Comparison of ENCODE assay signal across 7 cellular contexts in genomic region chr2:212595036-212595654, GRCh38. TPM values are rescaled to one million over a fixed set of nuclear protein-coding genes. Genes with fewer than 3 reads are reported as not detected.
DNase-seq lines count a peak whose midpoint lies in the region; ATAC-seq and TF ChIP-seq lines count a peak whose summit lies in the region.

No MANE protein-coding gene starts in this region.

- H3K4me3 ChIP-seq in RWPE2 (ENCODE audit: severe bottlenecking) (no peak overlapping the region), thyroid gland (replicated peaks in 1 of 3) (no peak overlapping the region)

- peak; percentile 38 for ATAC-seq in GM18508 (IDR thresholded peaks at IDR 0.05; ENCODE audit: insufficient read depth, unreplicated experiment)
- ATAC-seq in HG03060 (IDR thresholded peaks at IDR 0.05; ENCODE audit: low read depth, unreplicated experiment), result peak; percentile 78
- peak; percentile 53; the same call in 1 of the 3 replicates for ATAC-seq in RWPE2 (ENCODE audit: low read depth)

- no peak for DNase-seq in RWPE2 (ENCODE audit: low spot score)
- peak; percentile 32 for DNase-seq in myocyte (ENCODE audit: low read depth)
- DNase-seq in thyroid gland, result no peak
- DNase-seq in activated CD4-positive, alpha-beta T cell treated with anti-CD3 and anti-CD28 coated beads, Interleukin-2, amount 10 ng/mL, durations not matched to agents 24 days and 14 days, result no peak
- no peak for DNase-seq in T-helper 9 cell

- TF ChIP-seq CTCF in RWPE2 (IDR thresholded peaks at IDR 0.05; ENCODE audit: poor library complexity, severe bottlenecking) (peak; percentile 90), thyroid gland (IDR thresholded peaks at IDR 0.05) (peak in 3 of 6 experiments; percentile 49 to 56 (median 52))

- no peak for TF ChIP-seq POLR2A in thyroid gland (IDR thresholded peaks at IDR 0.05)

- no peaks in the 10 kb centered on the region for H3K9me3 Mint-ChIP-seq in activated CD4-positive, alpha-beta T cell treated with anti-CD3 and anti-CD28 coated beads, Interleukin-2, amount 10 ng/mL, durations not matched to agents 24 days and 14 days

- WGBS in thyroid gland, 2 donors, result 37 to 39% methylated on average over 3 of the region's 3 CpGs

- H3K36me3 ChIP-seq in RWPE2 (ENCODE audit: low read depth), result no peaks in the 10 kb centered on the region
- no peaks in the 10 kb centered on the region for H3K36me3 ChIP-seq in thyroid gland

- H3K36me3 Mint-ChIP-seq in activated CD4-positive, alpha-beta T cell treated with anti-CD3 and anti-CD28 coated beads, Interleukin-2, amount 10 ng/mL, durations not matched to agents 24 days and 14 days (ENCODE audit: low read depth), result no peaks in the 10 kb centered on the region

- intact Hi-C loops in thyroid gland (cut with DNase I), result no loop called here
- intact Hi-C loops in activated CD4-positive, alpha-beta T cell treated with anti-CD3 and anti-CD28 coated beads, Interleukin-2, amount 10 ng/mL, durations not matched to agents 24 days and 14 days (cut with micrococcal nuclease), result no loop called here

- no peaks in the 10 kb centered on the region for H3K9me3 ChIP-seq in RWPE2 (ENCODE audit: severe bottlenecking)
- H3K9me3 ChIP-seq in thyroid gland, result no peaks in the 10 kb centered on the region

- no peaks in the 10 kb centered on the region for H3K4me1 Mint-ChIP-seq in activated CD4-positive, alpha-beta T cell treated with anti-CD3 and anti-CD28 coated beads, Interleukin-2, amount 10 ng/mL, durations not matched to agents 24 days and 14 days

- H3K4me1 ChIP-seq in RWPE2 (ENCODE audit: insufficient read depth, poor library complexity, severe bottlenecking) (peaks cover 15% of the 10 kb centered on the region), thyroid gland (no peaks in the 10 kb centered on the region)

- no peak overlapping the region for H3K27ac Mint-ChIP-seq in activated CD4-positive, alpha-beta T cell treated with anti-CD3 and anti-CD28 coated beads, Interleukin-2, amount 10 ng/mL, durations not matched to agents 24 days and 14 days

- H3K27me3 ChIP-seq in RWPE2 (ENCODE audit: insufficient read depth, poor library complexity, severe bottlenecking) (no peaks in the 10 kb centered on the region), thyroid gland (no peaks in the 10 kb centered on the region)

- no peaks in the 10 kb centered on the region for H3K27me3 Mint-ChIP-seq in activated CD4-positive, alpha-beta T cell treated with anti-CD3 and anti-CD28 coated beads, Interleukin-2, amount 10 ng/mL, durations not matched to agents 24 days and 14 days

- H3K4me3 Mint-ChIP-seq in activated CD4-positive, alpha-beta T cell treated with anti-CD3 and anti-CD28 coated beads, Interleukin-2, amount 10 ng/mL, durations not matched to agents 24 days and 14 days, result no peak overlapping the region

- H3K27ac ChIP-seq in RWPE2 (ENCODE audit: poor library complexity, severe bottlenecking), result no peak overlapping the region
- no peak overlapping the region for H3K27ac ChIP-seq in thyroid gland

RNA-seq across cellular contexts. Expression of gene ERBB4, which starts 56.5 kb away (rescaled TPM):
- total RNA-seq in myocyte (0.16 TPM in 1 of 2 replicates, not detected in the other), thyroid gland (10 to 100 TPM in 3 of 4 donors, 1 to 10 TPM in 1; 5.5 to 21.0 (median 18.3) TPM)
- 0.04 TPM for polyA plus RNA-seq in myocyte (2012)
- not detected in 2 replicates for total RNA-seq in activated CD4-positive, alpha-beta T cell treated with anti-CD3 and anti-CD28 coated beads, Interleukin-2, amount 10 ng/mL, durations not matched to agents 24 days and 14 days
